ENCODE assay signal across 19 cellular contexts in the genomic region with DNA sequence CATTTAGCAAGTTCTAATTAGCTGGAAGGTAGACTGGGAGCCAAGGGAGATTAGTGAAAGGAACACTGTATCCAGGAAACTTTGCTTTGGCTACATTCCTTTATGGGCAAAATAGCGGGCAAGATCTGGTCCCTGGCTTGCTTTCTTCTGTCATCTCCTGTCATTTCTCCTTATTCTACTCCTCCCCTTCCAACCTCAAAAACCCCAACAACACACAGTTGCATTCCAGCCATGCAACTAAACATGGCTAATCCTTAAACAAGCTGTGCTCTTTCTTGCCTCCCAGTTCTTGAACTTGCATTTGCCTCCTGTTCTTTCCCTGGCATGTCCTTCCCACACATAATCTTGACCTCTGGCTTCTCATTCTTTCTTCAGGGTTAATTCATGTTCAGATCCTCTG.
"Had no signal": no experiment of that assay in that cellular context is flagged by ENCODE, and none has a peak within 500 bp of the region (broad histone marks: within the 10 kb centered on the region; RNA-seq: fewer than 3 reads in every experiment).

No MANE protein-coding gene starts in this region.

- H3K4me3 Mint-ChIP-seq: immature natural killer cell; naive thymus-derived CD8-positive, alpha-beta T cell; neural crest cell; type B pancreatic cell had no signal

- ATAC-seq: foreskin keratinocyte; left colon; left ventricle myocardium superior; naive thymus-derived CD8-positive, alpha-beta T cell had no signal

- H3K27me3 ChIP-seq: colonic mucosa, foreskin keratinocyte, sigmoid colon, suprapubic skin, thyroid gland, uterus had no signal

- H3K9me3 Mint-ChIP-seq: immature natural killer cell; naive thymus-derived CD8-positive, alpha-beta T cell; neural crest cell; type B pancreatic cell had no signal

- H3K27ac Mint-ChIP-seq: immature natural killer cell; naive thymus-derived CD8-positive, alpha-beta T cell; type B pancreatic cell had no signal

- H3K9me3 ChIP-seq: colonic mucosa, sigmoid colon, suprapubic skin, thyroid gland, uterus had no signal

- H3K27ac ChIP-seq: colonic mucosa, foreskin keratinocyte, sigmoid colon, suprapubic skin, thyroid gland, uterus had no signal

- H3K36me3 Mint-ChIP-seq: immature natural killer cell; naive thymus-derived CD8-positive, alpha-beta T cell; type B pancreatic cell had no signal

- DNase-seq: colonic mucosa; dermis blood vessel endothelial cell; foreskin keratinocyte; immature natural killer cell; left colon; left ventricle myocardium superior; mesenchymal stem cell; naive thymus-derived CD8-positive, alpha-beta T cell; posterior cingulate gyrus; sigmoid colon; small intestine; stimulated activated CD4-positive, alpha-beta T cell treated with anti-CD3 and anti-CD28 coated beads, Interleukin-2, amount 100 ng/mL, for 48 hours; stimulated activated naive CD4-positive, alpha-beta T cell treated with Interleukin-2 at 50 U/mL for 16 hours; thyroid gland; uterus had no signal

- H3K4me1 ChIP-seq: colonic mucosa, thyroid gland, uterus had no signal

- H3K36me3 ChIP-seq: colonic mucosa, sigmoid colon, suprapubic skin, thyroid gland, uterus had no signal

- H3K4me3 ChIP-seq: colonic mucosa, lung, sigmoid colon, suprapubic skin, thyroid gland, uterus had no signal
